Comparison of ENCODE assay signal across 19 cellular contexts in the genomic region with DNA sequence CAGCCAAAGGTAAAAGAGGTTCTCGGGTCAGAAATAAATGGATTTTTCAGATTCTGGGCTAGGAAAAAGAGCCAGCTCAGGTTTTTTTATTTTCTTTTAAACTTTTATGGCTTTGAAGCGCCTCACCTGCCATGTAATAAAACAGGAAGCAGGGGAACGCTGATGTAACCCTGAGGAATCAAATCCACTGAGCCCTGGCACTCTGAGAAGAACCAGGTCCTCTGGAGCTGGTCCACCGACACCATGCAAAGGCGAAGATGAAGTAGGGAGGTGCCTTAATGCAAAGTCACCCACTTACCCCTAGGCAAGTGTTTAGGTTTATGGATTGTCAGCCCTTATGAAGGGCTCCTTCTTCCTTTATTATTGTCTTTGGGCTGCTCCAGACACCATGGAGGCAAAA. TPM values are rescaled to one million over a fixed set of nuclear protein-coding genes. Genes with fewer than 3 reads are reported as not detected.
DNase-seq lines count a peak whose midpoint lies in the region; FAIRE-seq and TF ChIP-seq lines count a peak whose summit lies in the region.
"Had no signal": no experiment of that assay in that cellular context is flagged by ENCODE, and none has a peak within 500 bp of the region (broad histone marks: within the 10 kb centered on the region; RNA-seq: fewer than 3 reads in every experiment).

No MANE protein-coding gene starts in this region.

- H3K4me3 Mint-ChIP-seq in astrocyte (ENCODE audit: unreplicated experiment), result no peak overlapping the region

- H3K27ac Mint-ChIP-seq in astrocyte (ENCODE audit: unreplicated experiment), result peak overlapping the region; percentile 47

- no peak for TF ChIP-seq POLR2A in stomach (IDR thresholded peaks at IDR 0.05)

- DNase-seq in AG10803 (ENCODE audit: low read depth) (no peak), astrocyte (ENCODE audit: low read depth) (no peak), hepatocyte (ENCODE audit: low spot score) (no peak), stomach (no peak), SW480 (ENCODE audit: low spot score) (no peak), cerebellar cortex (ENCODE audit: low spot score) (no peak), MM.1S (no peak), tibial artery (no peak)
- DNase-seq: activated CD4-positive, alpha-beta T cell treated with anti-CD3 and anti-CD28 coated beads, Interleukin-2, amount 50 U/mL, for 1 hour; activated gamma-delta T cell; amniotic stem cell; gastrocnemius medialis; NCI-H1694; NCI-H446; RPMI8226; stimulated activated CD8-positive, alpha-beta memory T cell treated with anti-CD3 and anti-CD28 coated beads, Interleukin-4, amount 100 ng/mL, for 48 hours had no signal

- TF ChIP-seq EP300 in stomach (IDR thresholded peaks at IDR 0.05), result no peak

- H3K9ac ChIP-seq in astrocyte (ENCODE audit: low read length) (no peak overlapping the region), MM.1S (ENCODE audit: low read length) (no peak overlapping the region)
- H3K9ac ChIP-seq: parathyroid adenoma had no signal

- no peak overlapping the region for H2AFZ ChIP-seq in astrocyte (ENCODE audit: low read depth, low read length)
- H2AFZ ChIP-seq in hepatocyte, result no peak overlapping the region
- H2AFZ ChIP-seq in MM.1S (ENCODE audit: low read length), result no peak overlapping the region
- H2AFZ ChIP-seq: parathyroid adenoma had no signal

- intact Hi-C loops in stomach (cut with DNase I; ENCODE audit: low total_unique reads), result no loop called here
- intact Hi-C loops in tibial artery (cut with DNase I; ENCODE audit: low total_unique reads), result no loop called here

- peaks cover 20% of the 10 kb centered on the region for H3K4me1 ChIP-seq in astrocyte (ENCODE audit: insufficient read depth, low read length)
- peaks cover 21% of the 10 kb centered on the region for H3K4me1 ChIP-seq in hepatocyte (ENCODE audit: insufficient read depth)
- peaks cover 4 to 42% (median 14%) of the 10 kb centered on the region in 4 donors for H3K4me1 ChIP-seq in stomach
- H3K4me1 ChIP-seq in MM.1S (ENCODE audit: low read length), result no peaks in the 10 kb centered on the region
- peaks cover 0 to 12% (median 10%) of the 10 kb centered on the region in 4 donors for H3K4me1 ChIP-seq in tibial artery
- H3K4me1 ChIP-seq: gastrocnemius medialis, parathyroid adenoma had no signal

- peaks cover 15% of the 10 kb centered on the region for H3K27me3 Mint-ChIP-seq in astrocyte (ENCODE audit: low read depth, unreplicated experiment)

- peaks cover 2% of the 10 kb centered on the region for H3K36me3 Mint-ChIP-seq in astrocyte (ENCODE audit: low read depth, unreplicated experiment)

- no peak for TF ChIP-seq CTCF in AG10803 (conservative IDR thresholded peaks at IDR 0.05; ENCODE audit: low read length)
- TF ChIP-seq CTCF in astrocyte (IDR thresholded peaks at IDR 0.05; ENCODE audit: insufficient read depth, low read depth, low read length), result no peak
- no peak for TF ChIP-seq CTCF in hepatocyte (IDR thresholded peaks at IDR 0.05; ENCODE audit: poor library complexity)
- no peak for TF ChIP-seq CTCF in stomach (IDR thresholded peaks at IDR 0.05)
- no peak for TF ChIP-seq CTCF in MM.1S (IDR thresholded peaks at IDR 0.05; ENCODE audit: low read length)
- no peak for TF ChIP-seq CTCF in tibial artery (IDR thresholded peaks at IDR 0.05)

- FAIRE-seq in astrocyte (lab: Jason Lieb, UNC), result no peak
- FAIRE-seq: endometrium had no signal

- WGBS in hepatocyte (ENCODE audit: low lambda C conversion rate, missing lambda C conversion rate), result 52% methylated on average over 5 of the region's 5 CpGs
- WGBS in stomach, 5 donors, result 71 to 85% (median 75%) methylated on average over 5 of the region's 5 CpGs

- H3K4me3 ChIP-seq in AG10803 (ENCODE audit: low read length) (peak overlapping the region; percentile 87), astrocyte (ENCODE audit: insufficient read depth, low read depth, low read length) (no peak overlapping the region), hepatocyte (no peak overlapping the region), stomach (peak overlapping the region in 1 of 4 donors; percentile 12), MM.1S (ENCODE audit: low read length) (no peak overlapping the region), tibial artery (no peak overlapping the region)
- H3K4me3 ChIP-seq: gastrocnemius medialis, thoracic aorta had no signal

- no peaks in the 10 kb centered on the region for H4K20me1 ChIP-seq in astrocyte (ENCODE audit: insufficient read depth, low read length)
- no peaks in the 10 kb centered on the region for H4K20me1 ChIP-seq in hepatocyte (ENCODE audit: insufficient read depth, poor library complexity, severe bottlenecking)
- H4K20me1 ChIP-seq in MM.1S (ENCODE audit: insufficient read depth, low read length), result no peaks in the 10 kb centered on the region

- no peaks in the 10 kb centered on the region for H3K9me3 Mint-ChIP-seq in astrocyte (ENCODE audit: unreplicated experiment)

- H3K27me3 ChIP-seq in astrocyte (ENCODE audit: insufficient read depth, low read length), result no peaks in the 10 kb centered on the region
- H3K27me3 ChIP-seq in hepatocyte, result no peaks in the 10 kb centered on the region
- peaks cover 0 to 46% (median 14%) of the 10 kb centered on the region in 3 donors for H3K27me3 ChIP-seq in stomach
- H3K27me3 ChIP-seq in MM.1S (replicated peaks; ENCODE audit: insufficient read depth, low read length), result no peaks in the 10 kb centered on the region
- H3K27me3 ChIP-seq in tibial artery, result peaks cover 0 to 35% of the 10 kb centered on the region in 2 donors

- H3K36me3 ChIP-seq in astrocyte (ENCODE audit: insufficient read depth, low read length), result no peaks in the 10 kb centered on the region
- H3K36me3 ChIP-seq in hepatocyte (replicated peaks; ENCODE audit: insufficient read depth, low read depth), result no peaks in the 10 kb centered on the region
- H3K36me3 ChIP-seq in stomach, result no peaks in the 10 kb centered on the region
- no peaks in the 10 kb centered on the region for H3K36me3 ChIP-seq in MM.1S (replicated peaks; ENCODE audit: insufficient read depth, low read length)
- H3K36me3 ChIP-seq in tibial artery, result no peaks in the 10 kb centered on the region
- H3K36me3 ChIP-seq: gastrocnemius medialis, thoracic aorta had no signal

- H3K9me2 ChIP-seq in hepatocyte (replicated peaks; ENCODE audit: insufficient read depth), result no peaks in the 10 kb centered on the region
- H3K9me2 ChIP-seq in MM.1S (replicated peaks; ENCODE audit: insufficient read depth, low read length), result no peaks in the 10 kb centered on the region

- H3K9me3 ChIP-seq in astrocyte (ENCODE audit: insufficient read depth, low read depth, low read length) (no peaks in the 10 kb centered on the region), hepatocyte (ENCODE audit: low read depth) (no peaks in the 10 kb centered on the region), stomach (no peaks in the 10 kb centered on the region), MM.1S (replicated peaks; ENCODE audit: insufficient read depth, low read length) (no peaks in the 10 kb centered on the region), tibial artery (no peaks in the 10 kb centered on the region)
- H3K9me3 ChIP-seq: gastrocnemius medialis, thoracic aorta had no signal

- peaks cover 20% of the 10 kb centered on the region for H3K4me1 Mint-ChIP-seq in astrocyte (ENCODE audit: low read depth, unreplicated experiment)

- H3K27ac ChIP-seq in astrocyte (ENCODE audit: low read depth, low read length) (no peak overlapping the region), hepatocyte (peak overlapping the region; percentile 26), stomach (peak overlapping the region in 3 of 5 donors; percentile 24 to 68 (median 56)), MM.1S (ENCODE audit: low read length) (no peak overlapping the region), tibial artery (no peak overlapping the region)
- H3K27ac ChIP-seq: parathyroid adenoma, thoracic aorta had no signal

- H3K4me2 ChIP-seq in astrocyte (ENCODE audit: low read length), result peak overlapping the region; percentile 92
- peak overlapping the region; percentile 92 for H3K4me2 ChIP-seq in hepatocyte
- H3K4me2 ChIP-seq in MM.1S (ENCODE audit: low read depth, low read length), result no peak overlapping the region

- H3K79me2 ChIP-seq in astrocyte (ENCODE audit: insufficient read depth, low read length) (no peaks in the 10 kb centered on the region), hepatocyte (no peaks in the 10 kb centered on the region), MM.1S (ENCODE audit: low read length) (no peaks in the 10 kb centered on the region)
- H3K79me2 ChIP-seq: parathyroid adenoma had no signal

- H3F3A ChIP-seq in MM.1S (ENCODE audit: insufficient read depth, low read length), result no peaks in the 10 kb centered on the region

RNA-seq across cellular contexts. Expression of gene PAMR1, which starts 1.6 kb away (rescaled TPM):
- 12.6 and 18.0 TPM in 2 replicates for total RNA-seq in astrocyte
- 24.8 and 31.1 TPM in 2 replicates for total RNA-seq in hepatocyte
- 26.3 and 35.2 TPM in 2 replicates for polyA plus RNA-seq in hepatocyte
- 10 to 100 TPM in 1 of 5 donors, 1 to 10 TPM in 1, under 1 TPM in 2, not detected in 1; under 0.01 to 26.8 (median 2.0) TPM for total RNA-seq in stomach
- polyA plus RNA-seq in stomach, result 1 to 10 TPM in 1 of 3 donors, under 1 TPM in 2; 0.40 to 4.9 (median 0.56) TPM

Comparison
In these comparisons a context has a peak if more than half of its experiments do, and no peak if none do; other contexts are left out.
1. H3K27ac ChIP-seq: peak in hepatocyte (single experiment) and stomach (3 of 5); none in astrocyte (single experiment), MM.1S (single experiment) and tibial artery (0 of 2).